ENCODE assay signal across 31 cellular contexts in genomic region chr1:2015383-2015735, GRCh38. TPM values are rescaled to one million over a fixed set of nuclear protein-coding genes. Genes with fewer than 3 reads are reported as not detected.
"Had no signal": no experiment of that assay in that cellular context is flagged by ENCODE, and none has a peak within 500 bp of the region (broad histone marks: within the 10 kb centered on the region; RNA-seq: fewer than 3 reads in every experiment).

No MANE protein-coding gene starts in this region.

- H3K36me3 ChIP-seq: brain microvascular endothelial cell, cardiac muscle cell, Peyer's patch had no signal

- H3K36me3 Mint-ChIP-seq: WTC11 had no signal

- H3K4me3 ChIP-seq: cardiac muscle cell, Peyer's patch had no signal

- ATAC-seq: activated CD4-positive, alpha-beta T cell treated with anti-CD3 and anti-CD28 coated beads for 36 hours; activated CD4-positive, CD25-positive, alpha-beta regulatory T cell treated with anti-CD3 and anti-CD28 coated beads, Interleukin-2, amount 50 U/mL, for 24 hours; activated CD8-positive, alpha-beta T cell treated with anti-CD3 and anti-CD28 coated beads, Interleukin-2, amount 10 ng/mL, durations not matched to agents 7 days and 5 days; WTC11 had no signal

- DNase-seq: activated CD4-positive, alpha-beta T cell treated with anti-CD3 and anti-CD28 coated beads for 36 hours; activated CD4-positive, alpha-beta T cell treated with anti-CD3 and anti-CD28 coated beads, Interleukin-2, amount 10 ng/mL, durations not matched to agents 7 days and 5 days; activated CD4-positive, alpha-beta T cell treated with anti-CD3 and anti-CD28 coated beads, Interleukin-2, amount 50 U/mL, for 48 hours; activated CD8-positive, alpha-beta T cell treated with anti-CD3 and anti-CD28 coated beads, Interleukin-2, amount 10 ng/mL, durations not matched to agents 7 days and 5 days; activated gamma-delta T cell; activated naive CD4-positive, alpha-beta T cell treated with Interleukin-2 at 50 U/mL for 16 hours; activated T-cell treated with anti-CD3 and anti-CD28 coated beads, Interleukin-2, amount 50 U/mL, for 24 hours; brain microvascular endothelial cell; Karpas-422; NCI-H1105; NCI-H1417 treated with DMSO at 0.1 percent for 48 hours; NCI-H1694; NCI-H1930; NCI-H2081 treated with DMSO at 0.1 percent for 48 hours; NCI-H446 treated with DMSO at 0.1 percent for 48 hours; NCI-H524; NCI-H69; Peyer's patch; Right ventricle myocardium superior; RPMI8226; SW 1271; T-helper 1 cell; T1000 had no signal

- H3K27ac ChIP-seq: brain microvascular endothelial cell, cardiac muscle cell, Peyer's patch had no signal

- H3K9me3 Mint-ChIP-seq: activated CD4-positive, alpha-beta T cell treated with anti-CD3 and anti-CD28 coated beads, Interleukin-2, amount 10 ng/mL, durations not matched to agents 7 days and 5 days; activated naive CD4-positive, alpha-beta T cell treated with anti-CD3 and anti-CD28 coated beads, Interleukin-2, amount 50 U/mL, for 24 hours; activated T-cell treated with anti-CD3 and anti-CD28 coated beads, Interleukin-2, amount 50 U/mL, for 24 hours; activated T-helper 2 cell treated with anti-CD3 and anti-CD28 coated beads, Interferon-gamma antibody, Interleukin-2, Interleukin-4, amounts not matched to agents 10 μg/mL and 5 μg/mL and 100 μg/mL, durations not matched to agents 14 hours and 24 hours and 36 hours; central memory CD8-positive, alpha-beta T cell; WTC11 had no signal

- H3K4me3 Mint-ChIP-seq: activated CD4-positive, alpha-beta T cell treated with anti-CD3 and anti-CD28 coated beads for 36 hours; activated CD4-positive, alpha-beta T cell treated with anti-CD3 and anti-CD28 coated beads, Interleukin-2, amount 10 ng/mL, durations not matched to agents 7 days and 5 days; activated CD8-positive, alpha-beta T cell treated with anti-CD3 and anti-CD28 coated beads, Interleukin-2, amount 10 ng/mL, durations not matched to agents 7 days and 5 days; activated naive CD4-positive, alpha-beta T cell treated with anti-CD3 and anti-CD28 coated beads, Interleukin-2, amount 50 U/mL, for 24 hours; activated T-cell treated with anti-CD3 and anti-CD28 coated beads, Interleukin-2, amount 50 U/mL, for 24 hours; central memory CD8-positive, alpha-beta T cell; WTC11 had no signal

- H3K27ac Mint-ChIP-seq: activated CD4-positive, alpha-beta T cell treated with anti-CD3 and anti-CD28 coated beads for 36 hours; activated CD4-positive, alpha-beta T cell treated with anti-CD3 and anti-CD28 coated beads, Interleukin-2, amount 10 ng/mL, durations not matched to agents 7 days and 5 days; activated CD8-positive, alpha-beta T cell treated with anti-CD3 and anti-CD28 coated beads, Interleukin-2, amount 10 ng/mL, durations not matched to agents 7 days and 5 days; activated naive CD4-positive, alpha-beta T cell treated with anti-CD3 and anti-CD28 coated beads, Interleukin-2, amount 50 U/mL, for 24 hours; activated T-cell treated with anti-CD3 and anti-CD28 coated beads, Interleukin-2, amount 50 U/mL, for 24 hours; activated T-helper 2 cell treated with anti-CD3 and anti-CD28 coated beads, Interferon-gamma antibody, Interleukin-2, Interleukin-4, amounts not matched to agents 10 μg/mL and 5 μg/mL and 100 μg/mL, durations not matched to agents 14 hours and 24 hours and 36 hours; WTC11 had no signal

RNA-seq across cellular contexts. Expression of gene GABRD, which starts 3.8 kb away (rescaled TPM):
- total RNA-seq: activated CD4-positive, alpha-beta T cell treated with anti-CD3 and anti-CD28 coated beads for 36 hours; activated CD4-positive, alpha-beta T cell treated with anti-CD3 and anti-CD28 coated beads, Interleukin-2, amount 10 ng/mL, durations not matched to agents 7 days and 5 days; activated CD8-positive, alpha-beta T cell treated with anti-CD3 and anti-CD28 coated beads, Interleukin-2, amount 10 ng/mL, durations not matched to agents 7 days and 5 days; activated T-helper 2 cell treated with anti-CD3 and anti-CD28 coated beads, Interferon-gamma antibody, Interleukin-2, Interleukin-4, amounts not matched to agents 10 μg/mL and 5 μg/mL and 100 μg/mL, durations not matched to agents 14 hours and 24 hours and 36 hours; cardiac muscle cell; MCF 10A; Peyer's patch; T-helper 2 cell treated with Interferon-gamma antibody and Interleukin-4, amounts not matched to agents 100 ng/mL and 5 ng/mL, for 36 hours had no signal
- polyA plus RNA-seq: cardiac muscle cell had no signal

RNA-seq across cellular contexts. Expression of gene CFAP74, which starts 11.8 kb away (rescaled TPM):
- total RNA-seq: activated CD4-positive, alpha-beta T cell treated with anti-CD3 and anti-CD28 coated beads, Interleukin-2, amount 10 ng/mL, durations not matched to agents 7 days and 5 days; activated CD8-positive, alpha-beta T cell treated with anti-CD3 and anti-CD28 coated beads, Interleukin-2, amount 10 ng/mL, durations not matched to agents 7 days and 5 days; activated T-helper 2 cell treated with anti-CD3 and anti-CD28 coated beads, Interferon-gamma antibody, Interleukin-2, Interleukin-4, amounts not matched to agents 10 μg/mL and 5 μg/mL and 100 μg/mL, durations not matched to agents 14 hours and 24 hours and 36 hours; MCF 10A; Right ventricle myocardium superior; T-helper 2 cell treated with Interferon-gamma antibody and Interleukin-4, amounts not matched to agents 100 ng/mL and 5 ng/mL, for 36 hours had no signal
